24 cellular contexts compared by ENCODE assay signal in genomic region chr20:54165803-54166202, GRCh38. TPM values are rescaled to one million over a fixed set of nuclear protein-coding genes. Genes with fewer than 3 reads are reported as not detected.
A peak's percentile ranks its signal among the peaks of the same experiment; 100 is the strongest.
DNase-seq lines count a peak whose midpoint lies in the region; ATAC-seq, FAIRE-seq and TF ChIP-seq lines count a peak whose summit lies in the region.
"Had no signal": no experiment of that assay in that cellular context is flagged by ENCODE, and none has a peak within 500 bp of the region (broad histone marks: within the 10 kb centered on the region; RNA-seq: fewer than 3 reads in every experiment).

No MANE protein-coding gene starts in this region.

- H3K36me3 ChIP-seq in HEK293 (ENCODE audit: control insufficient read depth in 2 of 2, insufficient read depth in 1 of 2, low read length in 2 of 2) (no peaks in the 10 kb centered on the region), SK-N-MC (ENCODE audit: insufficient read depth, low read length) (peaks cover 26% of the 10 kb centered on the region), psoas muscle (ENCODE audit: insufficient read depth in 1 of 2, low read depth in 1 of 2) (no peaks in the 10 kb centered on the region)
- H3K36me3 ChIP-seq: BE2C; BLaER1 treated with 17β-estradiol and CSF1 and Interleukin-3, amounts not matched to agents 10 nM and 100 nM had no signal

- H3K4me1 ChIP-seq in A549 (peaks cover 79% of the 10 kb centered on the region), HEK293 (ENCODE audit: control insufficient read depth, insufficient read depth, low read length) (peaks cover 16% of the 10 kb centered on the region), psoas muscle (no peaks in the 10 kb centered on the region)
- H3K4me1 ChIP-seq: BE2C had no signal

- H3K27me3 ChIP-seq in psoas muscle (ENCODE audit: insufficient read depth in 3 of 3, low read length in 2 of 3): peaks cover 0 to 44% (median 13%) of the 10 kb centered on the region in 3 donors

- 6% methylated on average over 2 of the region's 2 CpGs for WGBS in A549 (ENCODE audit: missing lambda C conversion rate)
- 64 to 75% (median 69%) methylated on average over 2 of the region's 2 CpGs for WGBS in psoas muscle, 3 donors

- DNase-seq in A549 (ENCODE audit: low read depth in 1 of 2, low spot score in 1 of 2) (peak; percentile 56 to 60), SK-N-MC (ENCODE audit: low read depth, low spot score) (no peak), urothelium cell line (ENCODE audit: low spot score) (no peak), psoas muscle (no peak), KG1 (lab: John Stamatoyannopoulos, UW) (no peak)
- DNase-seq: ACHN; AML-193; BE2C; CD4-positive, alpha-beta T cell; CD8-positive, alpha-beta memory T cell; DMS53; DND-41; GM23248; H7; HCEC 1CT had no signal

- TF ChIP-seq EP300 in A549 (IDR thresholded peaks at IDR 0.05): no peak

- H3K27ac ChIP-seq in A549 (peak overlapping the region; percentile 93 to 100), HEK293 (ENCODE audit: extremely low read depth, low read depth, low read length) (no peak overlapping the region), SK-N-MC (peak overlapping the region; percentile 31; the same call in 1 of the 2 replicates), psoas muscle (no peak overlapping the region)
- H3K27ac ChIP-seq: 22Rv1; BLaER1 treated with 17β-estradiol and CSF1 and Interleukin-3, amounts not matched to agents 10 nM and 100 nM; GM23248 had no signal

- H3K9me3 ChIP-seq in A549 (no peaks in the 10 kb centered on the region), HEK293 (ENCODE audit: control insufficient read depth, insufficient read depth, low read depth, low read length) (no peaks in the 10 kb centered on the region), SK-N-MC (ENCODE audit: low read depth, low read length) (no peaks in the 10 kb centered on the region), psoas muscle (no peaks in the 10 kb centered on the region)
- H3K9me3 ChIP-seq: BE2C had no signal

- TF ChIP-seq CTCF in A549 (IDR thresholded peaks at IDR 0.05): no peak
- no peak for TF ChIP-seq CTCF in HEK293 (tag by site-specific recombination; IDR thresholded peaks at IDR 0.05)
- no peak for TF ChIP-seq CTCF in psoas muscle (IDR thresholded peaks at IDR 0.05)

- H3K4me3 ChIP-seq in A549 (peak overlapping the region; percentile 83), HEK293 (ENCODE audit: low read depth, low read length) (no peak overlapping the region), SK-N-MC (no peak overlapping the region), psoas muscle (no peak overlapping the region)
- H3K4me3 ChIP-seq: BLaER1 treated with 17β-estradiol and CSF1 and Interleukin-3, amounts not matched to agents 10 nM and 100 nM; GM23248 had no signal

- FAIRE-seq in A549 (lab: Jason Lieb, UNC) (peak; percentile 84), urothelium cell line (lab: Jason Lieb, UNC) (peak; percentile 69)
- FAIRE-seq: A204.1, G401.6, GM19239, H1 had no signal

- CTCF ChIA-PET in A549 (lab: Yijun Ruan, JAX) (interaction anchor here (1.0 to 10.4 kb wide), 5 partner anchors 33 to 69 kb away, joined by 5 to 97 read pairs (median 7); no protein-coding TSS in a partner anchor), HEK293 (lab: Yijun Ruan, JAX) (interaction anchor here (0.6 to 0.9 kb wide), 2 partner anchors 33 to 1823 kb away, joined by 3 to 7 read pairs; no protein-coding TSS in a partner anchor)

- TF ChIP-seq POLR2A in A549 (IDR thresholded peaks at IDR 0.05; ENCODE audit: low read length): no peak

- H3K4me2 ChIP-seq in A549: peak overlapping the region; percentile 93
- H3K4me2 ChIP-seq: BLaER1 treated with 17β-estradiol and CSF1 and Interleukin-3, amounts not matched to agents 10 nM and 100 nM had no signal

- no peak overlapping the region for H3K9ac ChIP-seq in SK-N-MC (ENCODE audit: insufficient read length)
- H3K9ac ChIP-seq: BLaER1 treated with 17β-estradiol and CSF1 and Interleukin-3, amounts not matched to agents 10 nM and 100 nM; GM23248 had no signal

- POLR2A ChIA-PET in A549 (lab: Yijun Ruan, JAX) (interaction anchor here (0.5 to 1.7 kb wide), 7 partner anchors 9 to 65 kb away, joined by 3 to 6 read pairs (median 3); no protein-coding TSS in a partner anchor), HEK293 (lab: Yijun Ruan, JAX) (no interaction called here)

- intact Hi-C loops in psoas muscle (cut with DNase I): no loop called here

- TF ChIP-seq RAD21 in A549 (conservative IDR thresholded peaks at IDR 0.05 in 1 of 2, IDR thresholded peaks at IDR 0.05 in 1 of 2): no peak

- ATAC-seq in A549 (no peak), psoas muscle (no peak), HG02642 (IDR thresholded peaks at IDR 0.05; ENCODE audit: poor library complexity, unreplicated experiment) (no peak)

TF ChIP-seq in A549, 52 proteins besides CTCF, POLR2A, EP300 and RAD21 (continues in another document):
- no peak for TF ChIP-seq CEBPB (IDR thresholded peaks at IDR 0.05)
- peak; percentile 26 for TF ChIP-seq RARB (CRISPR knock-in tag; IDR thresholded peaks at IDR 0.05)
- 0 out of 2 replicates have a peak, but pooled peaks have one; percentile 69 for TF ChIP-seq EHF (CRISPR knock-in tag; IDR thresholded peaks at IDR 0.05)
- TF ChIP-seq CHD4 (IDR thresholded peaks at IDR 0.05; ENCODE audit: borderline replicate concordance): no peak
- TF ChIP-seq REST (IDR thresholded peaks at IDR 0.05): no peak; the same call in 1 of the 2 replicates

TF ChIP-seq in HEK293, 187 proteins besides CTCF, POLR2A, EP300 and RAD21:
- 0 out of 2 replicates have a peak, but pooled peaks have one; percentile 13 for TF ChIP-seq PRDM1 (tag by site-specific recombination; IDR thresholded peaks at IDR 0.05)
- TF ChIP-seq ZNF623 (tag by site-specific recombination; IDR thresholded peaks at IDR 0.05): no peak

RNA-seq across cellular contexts. Expression of gene CYP24A1, which starts 8.0 kb away (rescaled TPM):
- polyA plus RNA-seq in A549 (2011; rRNA removed) (1,617 and 1,630 TPM in 2 replicates), A549 (2017; fragmentation: RNase III; extraction: RNeasy Plus Mini Kit Qiagen cat#74134 plus additional on column Dnase treatment) (623 to 738 TPM (median 722 TPM) in 3 replicates), psoas muscle (under 1 TPM in 1 of 3 donors, not detected in 2; 0.03 TPM)
- polyA plus RNA-seq in A549 (2012; cell fraction: cytosol; rRNA removed): 456 and 584 TPM in 2 replicates
- polyA plus RNA-seq in A549 (2012; cell fraction: nucleus; rRNA removed): 1,301 and 1,335 TPM in 2 replicates
- polyA minus RNA-seq in A549 (2011; rRNA and poly(A)+ RNA removed): 4,726 and 5,326 TPM in 2 replicates
- not detected for total RNA-seq in psoas muscle
- total RNA-seq: H1 had no signal
- polyA plus RNA-seq: CD14-positive monocyte, H1 had no signal

RNA-seq across cellular contexts. Expression of gene PFDN4, which starts 42.1 kb away (rescaled TPM):
- 78.7 and 146 TPM in 2 replicates for polyA plus RNA-seq in A549 (2011; rRNA removed)
- polyA plus RNA-seq in A549 (2012; cell fraction: cytosol; rRNA removed): 41.3 and 60.1 TPM in 2 replicates
- polyA plus RNA-seq in A549 (2012; cell fraction: nucleus; rRNA removed): 6.3 and 11.7 TPM in 2 replicates
- 140 to 155 TPM (median 149 TPM) in 3 replicates for polyA plus RNA-seq in A549 (2017; fragmentation: RNase III; extraction: RNeasy Plus Mini Kit Qiagen cat#74134 plus additional on column Dnase treatment)
- 3.5 and 13.3 TPM in 2 replicates for polyA minus RNA-seq in A549 (2011; rRNA and poly(A)+ RNA removed)
- total RNA-seq in psoas muscle: 10 to 100 TPM; 15.8 to 26.3 (median 18.9) TPM
- polyA plus RNA-seq in psoas muscle: 10 to 100 TPM; 45.8 to 77.5 (median 72.9) TPM

Comparison
In these comparisons a context has a peak if more than half of its experiments do, and no peak if none do; other contexts are left out.
1. DNase-seq: peak in A549 (2 of 2); none in SK-N-MC (single experiment), urothelium cell line (single experiment), psoas muscle (0 of 2) and KG1 (single experiment).
2. H3K27ac ChIP-seq: peak in A549 (2 of 2) and SK-N-MC (single experiment); none in HEK293 (single experiment) and psoas muscle (single experiment).
3. RNA of gene CYP24A1, which starts 8.0 kb away (polyA plus RNA-seq): 456 to 1,630 TPM in A549; 0.03 TPM in psoas muscle; every median in the first group is over 100 times any median in the second.
4. Of the 5 proteins assayed by ChIP-seq in both HEK293 and A549: peak only in HEK293: none; only in A549: HOXA7 and PBX3; in both: none; in neither: 3.